Comparison of ENCODE assay signal across 1 cellular context in the genomic region with DNA sequence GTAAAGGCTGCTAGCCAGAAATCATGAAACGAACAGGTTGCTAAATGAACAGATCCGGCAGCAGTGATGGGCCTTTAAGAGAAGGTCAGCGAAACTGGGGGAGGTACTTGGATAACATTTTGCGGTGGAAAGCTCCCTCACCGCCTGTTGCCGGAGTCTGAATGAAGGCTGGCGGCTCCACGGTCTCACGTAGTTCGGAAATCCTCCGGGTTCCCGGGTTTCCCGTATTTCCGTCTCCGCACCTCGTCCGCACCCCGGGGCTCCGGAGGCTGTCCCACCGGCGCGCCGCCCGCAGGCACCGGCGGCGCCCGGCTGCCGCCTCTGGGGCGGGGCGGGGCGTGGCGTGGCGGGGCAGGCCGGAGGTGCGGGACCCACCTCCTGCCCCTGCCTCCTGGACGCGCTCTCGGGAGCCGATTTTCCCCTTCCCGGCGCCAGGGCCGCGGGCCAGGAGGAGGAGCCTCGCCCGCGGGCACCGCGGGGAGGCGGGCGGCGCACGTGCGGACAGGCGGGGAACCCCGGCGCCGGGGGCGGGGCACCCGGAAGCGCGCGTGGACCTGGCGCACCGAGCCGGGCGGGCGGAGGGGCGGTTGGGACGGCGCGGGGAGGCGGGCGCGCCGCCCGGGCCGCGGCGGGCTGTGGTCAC.
TF ChIP-seq lines count a peak whose summit lies in the region.

A gene with protein sequence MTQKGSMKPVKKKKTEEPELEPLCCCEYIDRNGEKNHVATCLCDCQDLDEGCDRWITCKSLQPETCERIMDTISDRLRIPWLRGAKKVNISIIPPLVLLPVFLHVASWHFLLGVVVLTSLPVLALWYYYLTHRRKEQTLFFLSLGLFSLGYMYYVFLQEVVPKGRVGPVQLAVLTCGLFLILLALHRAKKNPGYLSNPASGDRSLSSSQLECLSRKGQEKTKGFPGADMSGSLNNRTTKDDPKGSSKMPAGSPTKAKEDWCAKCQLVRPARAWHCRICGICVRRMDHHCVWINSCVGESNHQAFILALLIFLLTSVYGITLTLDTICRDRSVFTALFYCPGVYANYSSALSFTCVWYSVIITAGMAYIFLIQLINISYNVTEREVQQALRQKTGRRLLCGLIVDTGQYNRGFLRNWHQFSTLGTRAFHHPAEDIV (plus strand): TSS at position 642 of the 643 bp plus-strand sequence. CDS start 790 bp downstream, outside the sequence.

TF ChIP-seq in K562, 482 proteins besides CTCF, POLR2A, EP300 and RAD21 (continued from another document):
- 0 out of 2 replicates have a peak, but pooled peaks have one; percentile 65 for TF ChIP-seq ZFP91 (CRISPR knock-in tag; IDR thresholded peaks at IDR 0.05)
- no peak for TF ChIP-seq TEAD1 (CRISPR knock-in tag; IDR thresholded peaks at IDR 0.05)
- TF ChIP-seq, protein P1, sequence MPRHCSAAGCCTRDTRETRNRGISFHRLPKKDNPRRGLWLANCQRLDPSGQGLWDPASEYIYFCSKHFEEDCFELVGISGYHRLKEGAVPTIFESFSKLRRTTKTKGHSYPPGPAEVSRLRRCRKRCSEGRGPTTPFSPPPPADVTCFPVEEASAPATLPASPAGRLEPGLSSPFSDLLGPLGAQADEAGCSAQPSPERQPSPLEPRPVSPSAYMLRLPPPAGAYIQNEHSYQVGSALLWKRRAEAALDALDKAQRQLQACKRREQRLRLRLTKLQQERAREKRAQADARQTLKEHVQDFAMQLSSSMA (CRISPR knock-in tag; IDR thresholded peaks at IDR 0.05) = no peak
- peak; percentile 77 to 98 for TF ChIP-seq E2F6 (IDR thresholded peaks at IDR 0.05; ENCODE audit: borderline replicate concordance in 1 of 2, extremely low read depth in 1 of 2, insufficient read depth in 1 of 2, insufficient read length in 1 of 2, low read depth in 1 of 2, low read length in 1 of 2, poor library complexity in 1 of 2, severe bottlenecking in 1 of 2)
- peak; percentile 32 for TF ChIP-seq RBBP5 (IDR thresholded peaks at IDR 0.05; ENCODE audit: borderline replicate concordance, insufficient read depth, low read length, poor library complexity, severe bottlenecking)
- peak; percentile 69; the same call in 1 of the 2 replicates for TF ChIP-seq GATAD2B (IDR thresholded peaks at IDR 0.05; ENCODE audit: borderline replicate concordance)
- peak; percentile 13 for TF ChIP-seq CCNT2 (IDR thresholded peaks at IDR 0.05; ENCODE audit: borderline replicate concordance, extremely low read depth, insufficient read length, low read depth, low read length)
- no peak for TF ChIP-seq GABPB1 (CRISPR knock-in tag; IDR thresholded peaks at IDR 0.05)
- TF ChIP-seq SMAD4 (CRISPR knock-in tag; conservative IDR thresholded peaks at IDR 0.05) = peak; percentile 15; the same call in 1 of the 2 replicates
- TF ChIP-seq ELF1 (tag; IDR thresholded peaks at IDR 0.05) = peak; percentile 73
